In the genomic region with DNA sequence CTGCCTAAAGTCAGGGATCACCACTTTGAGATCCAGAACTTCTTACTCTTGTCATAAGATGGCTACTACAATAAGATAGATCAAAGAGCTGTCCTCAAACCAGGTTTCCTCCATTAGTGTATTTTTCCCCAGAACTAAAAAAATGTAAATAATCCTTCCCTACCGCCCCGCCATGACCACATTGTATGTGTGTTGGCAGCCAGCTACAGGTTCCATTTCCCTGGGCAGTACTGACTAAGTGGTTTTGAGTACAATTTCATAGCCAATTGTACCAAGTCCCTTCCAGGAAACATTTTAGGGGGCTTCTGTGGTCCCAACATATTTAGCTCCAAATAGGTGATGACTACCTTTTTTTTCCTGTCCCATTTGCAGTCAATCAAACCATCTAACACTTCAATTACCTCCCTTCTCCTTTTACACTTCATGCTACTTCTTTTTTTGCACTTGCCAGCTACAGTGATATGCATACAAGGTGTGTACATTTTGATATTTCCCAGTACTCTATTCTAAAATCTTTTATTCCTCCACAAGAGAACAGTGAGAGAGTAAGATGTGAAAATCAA, we compare ENCODE assay signal across 13 cellular contexts. TPM values are rescaled to one million over a fixed set of nuclear protein-coding genes. Genes with fewer than 3 reads are reported as not detected.
A peak's percentile ranks its signal among the peaks of the same experiment; 100 is the strongest.
DNase-seq lines count a peak whose midpoint lies in the region; ATAC-seq and TF ChIP-seq lines count a peak whose summit lies in the region.
"Had no signal": no experiment of that assay in that cellular context is flagged by ENCODE, and none has a peak within 500 bp of the region (broad histone marks: within the 10 kb centered on the region; RNA-seq: fewer than 3 reads in every experiment).

No MANE protein-coding gene starts in this region.

- no peak overlapping the region for H3K27ac ChIP-seq in CD8-positive, alpha-beta memory T cell (ENCODE audit: low read depth, low read length)
- peak overlapping the region in 3 of 4 donors; percentile 15 to 51 (median 26) for H3K27ac ChIP-seq in body of pancreas
- H3K27ac ChIP-seq: spleen had no signal

- peak overlapping the region; percentile 45 to 77 (median 54) for H3K4me3 Mint-ChIP-seq in CD8-positive, alpha-beta memory T cell
- H3K4me3 Mint-ChIP-seq in nephron, result peak overlapping the region; percentile 44 to 68 (median 61)

- peaks cover 61 to 82% (median 76%) of the 10 kb centered on the region in 3 donors for H3K4me1 Mint-ChIP-seq in CD8-positive, alpha-beta memory T cell
- H3K4me1 Mint-ChIP-seq in nephron, result peaks cover 42% of the 10 kb centered on the region

- peaks cover 5% of the 10 kb centered on the region; the same call in 1 of the 2 replicates for H3F3A ChIP-seq in Loucy (ENCODE audit: low read depth)

- no peaks in the 10 kb centered on the region for H3K9me3 ChIP-seq in CD8-positive, alpha-beta memory T cell (ENCODE audit: low read length)
- H3K9me3 ChIP-seq in Loucy (ENCODE audit: insufficient read depth, low read depth, low read length) (no peaks in the 10 kb centered on the region), body of pancreas (no peaks in the 10 kb centered on the region)
- H3K9me3 ChIP-seq: spleen had no signal

- ATAC-seq in body of pancreas (no peak), GM19452 (IDR thresholded peaks at IDR 0.05; ENCODE audit: unreplicated experiment) (no peak), esophagus mucosa (no peak), GM21786 (IDR thresholded peaks at IDR 0.05; ENCODE audit: unreplicated experiment) (no peak)

- peak overlapping the region; percentile 82 for H3K4me2 ChIP-seq in Loucy (ENCODE audit: low read depth, low read length, poor library complexity, severe bottlenecking)

- intact Hi-C loops in body of pancreas (cut with DNase I), result no loop called here

- H3K4me1 ChIP-seq in CD8-positive, alpha-beta memory T cell (ENCODE audit: insufficient read depth, low read length), result peaks cover 66% of the 10 kb centered on the region
- H3K4me1 ChIP-seq in Loucy (ENCODE audit: insufficient read depth, low read length, poor library complexity, severe bottlenecking) (peaks cover 41% of the 10 kb centered on the region), body of pancreas (peaks cover 52% of the 10 kb centered on the region)

- H3K9ac ChIP-seq in Loucy (ENCODE audit: low read depth, low read length, poor library complexity, severe bottlenecking), result peak overlapping the region; percentile 98

- CTCF ChIA-PET in CD8-positive, alpha-beta memory T cell (lab: Charles Lee), result interaction anchor here (1.4 kb wide), 2 partner anchors 17 to 65 kb away, joined by 4 to 5 read pairs; no protein-coding TSS in a partner anchor

- no peak overlapping the region for H2AFZ ChIP-seq in Loucy (ENCODE audit: low read length)

- 39 to 56% methylated on average over 2 of the region's 2 CpGs for WGBS in body of pancreas, 2 donors

- H3K27me3 ChIP-seq in CD8-positive, alpha-beta memory T cell (ENCODE audit: insufficient read depth, low read length, poor library complexity, severe bottlenecking), result no peaks in the 10 kb centered on the region
- H3K27me3 ChIP-seq in Loucy (ENCODE audit: insufficient read depth, low read length, poor library complexity, severe bottlenecking) (peaks cover 6% of the 10 kb centered on the region), body of pancreas (no peaks in the 10 kb centered on the region)
- H3K27me3 ChIP-seq: spleen had no signal

- H3K79me2 ChIP-seq in Loucy (ENCODE audit: insufficient read depth, low read length), result peaks cover 88% of the 10 kb centered on the region

- H3K9me3 Mint-ChIP-seq in CD8-positive, alpha-beta memory T cell, result no peaks in the 10 kb centered on the region
- no peaks in the 10 kb centered on the region for H3K9me3 Mint-ChIP-seq in nephron

- DNase-seq in CD8-positive, alpha-beta memory T cell, result no peak
- no peak for DNase-seq in body of pancreas
- DNase-seq in activated CD4-positive, alpha-beta T cell treated with anti-CD3 and anti-CD28 coated beads, Interleukin-2, amount 50 U/mL, for 1 hour, result no peak
- DNase-seq: amygdala, MM.1S, NCI-H510A treated with DMSO at 0.1 percent for 48 hours, SIG-M5, spleen had no signal

- no peaks in the 10 kb centered on the region for H3K36me3 ChIP-seq in CD8-positive, alpha-beta memory T cell (ENCODE audit: insufficient read depth, low read length)
- H3K36me3 ChIP-seq in Loucy (ENCODE audit: insufficient read depth, low read length), result no peaks in the 10 kb centered on the region
- H3K36me3 ChIP-seq in body of pancreas (replicated peaks in 1 of 2; ENCODE audit: insufficient read depth in 1 of 2, low read depth in 2 of 2), result no peaks in the 10 kb centered on the region

- H3K27ac Mint-ChIP-seq in CD8-positive, alpha-beta memory T cell, result peak overlapping the region in 7 of 8 donors; percentile 3 to 77 (median 52)
- peak overlapping the region; percentile 9 to 65 (median 58) for H3K27ac Mint-ChIP-seq in nephron

- H3K27me3 Mint-ChIP-seq in CD8-positive, alpha-beta memory T cell, result no peaks in the 10 kb centered on the region
- H3K27me3 Mint-ChIP-seq in nephron (ENCODE audit: low read depth), result no peaks in the 10 kb centered on the region

- peaks cover 0 to 23% (median 8%) of the 10 kb centered on the region in 3 donors for H3K36me3 Mint-ChIP-seq in CD8-positive, alpha-beta memory T cell
- peaks cover 13% of the 10 kb centered on the region for H3K36me3 Mint-ChIP-seq in nephron (ENCODE audit: low read depth)

- H3K9me2 ChIP-seq in Loucy (replicated peaks; ENCODE audit: low read depth, low read length), result no peaks in the 10 kb centered on the region

- H3K4me3 ChIP-seq in CD8-positive, alpha-beta memory T cell (ENCODE audit: low read length), result no peak overlapping the region
- H3K4me3 ChIP-seq in Loucy (ENCODE audit: low read length, poor library complexity, severe bottlenecking) (peak overlapping the region; percentile 96), body of pancreas (no peak overlapping the region)

- H4K20me1 ChIP-seq in Loucy (ENCODE audit: insufficient read depth, low read length, poor library complexity, severe bottlenecking), result peaks cover 88% of the 10 kb centered on the region

- POLR2A ChIA-PET in CD8-positive, alpha-beta memory T cell (lab: Charles Lee), result no interaction called here

- TF ChIP-seq CTCF in Loucy (conservative IDR thresholded peaks at IDR 0.05; ENCODE audit: low read length) (no peak), body of pancreas (IDR thresholded peaks at IDR 0.05) (no peak), nephron (IDR thresholded peaks at IDR 0.05; ENCODE audit: unreplicated experiment in 3 of 3) (no peak)

- TF ChIP-seq POLR2A in body of pancreas (IDR thresholded peaks at IDR 0.05), result no peak

RNA-seq across cellular contexts. Expression of gene PUM2, which starts 4.0 kb away (rescaled TPM):
- total RNA-seq in CD8-positive, alpha-beta memory T cell, result 100 to 1,000 TPM; 120 to 121 TPM
- 17.0 TPM for polyA plus RNA-seq in CD8-positive, alpha-beta memory T cell
- total RNA-seq in body of pancreas (10 to 100 TPM; 25.7 to 43.3 TPM), esophagus mucosa (53.6 TPM)
